9 cellular contexts compared by ENCODE assay signal in genomic region chrX:70432936-70433847, GRCh38. TPM values are rescaled to one million over a fixed set of nuclear protein-coding genes. Genes with fewer than 3 reads are reported as not detected.
DNase-seq lines count a peak whose midpoint lies in the region; ATAC-seq, FAIRE-seq and TF ChIP-seq lines count a peak whose summit lies in the region.
"Had no signal": no experiment of that assay in that cellular context is flagged by ENCODE, and none has a peak within 500 bp of the region (broad histone marks: within the 10 kb centered on the region; RNA-seq: fewer than 3 reads in every experiment).

No MANE protein-coding gene starts in this region.

- no peaks in the 10 kb centered on the region for H4K20me1 ChIP-seq in OCI-LY3 (ENCODE audit: insufficient read depth, low read length)

- H3K27me3 Mint-ChIP-seq in endodermal cell (ENCODE audit: insufficient read depth): peaks cover 9% of the 10 kb centered on the region

- H3K4me3 ChIP-seq in GM12865 (ENCODE audit: low read depth, low read length) (peak overlapping the region; percentile 62), OCI-LY3 (ENCODE audit: low read length) (peak overlapping the region; percentile 99), endodermal cell (ENCODE audit: low read length) (peak overlapping the region; percentile 87), prostate gland (peak overlapping the region; percentile 42 to 44)

- peaks cover 5% of the 10 kb centered on the region for H3K4me1 Mint-ChIP-seq in endodermal cell

- ATAC-seq in GM21526 (IDR thresholded peaks at IDR 0.05; ENCODE audit: low FRiP score, unreplicated experiment): no peak

- DNase-seq in GM12865 (ENCODE audit: low read depth) (no peak), endodermal cell (no peak), prostate gland (ENCODE audit: low spot score) (no peak), SK-N-DZ (ENCODE audit: low spot score) (no peak), DMS53 treated with DMSO at 0.1 percent for 48 hours (lab: John Stamatoyannopoulos, UW; ENCODE audit: unreplicated experiment) (no peak), RCC 7860 (ENCODE audit: low spot score) (no peak)

- no peak for TF ChIP-seq POLR2A in prostate gland (IDR thresholded peaks at IDR 0.05)

- H3K4me1 ChIP-seq in OCI-LY3 (ENCODE audit: low read length) (peaks cover 22% of the 10 kb centered on the region), endodermal cell (ENCODE audit: control insufficient read depth, insufficient read depth, low read length) (no peaks in the 10 kb centered on the region), prostate gland (replicated peaks) (no peaks in the 10 kb centered on the region)

- H3K27ac ChIP-seq in OCI-LY3 (ENCODE audit: low read length) (no peak overlapping the region), endodermal cell (ENCODE audit: low read depth, low read length) (no peak overlapping the region), prostate gland (no peak overlapping the region)

- H2AFZ ChIP-seq in OCI-LY3 (ENCODE audit: low read depth, low read length): peak overlapping the region; percentile 97

- H3K36me3 ChIP-seq in OCI-LY3 (replicated peaks; ENCODE audit: low read depth, low read length) (no peaks in the 10 kb centered on the region), endodermal cell (ENCODE audit: control insufficient read depth, insufficient read depth, low read length) (no peaks in the 10 kb centered on the region), prostate gland (no peaks in the 10 kb centered on the region)

- H3K36me3 Mint-ChIP-seq in endodermal cell (ENCODE audit: low read depth): no peaks in the 10 kb centered on the region

- no peaks in the 10 kb centered on the region for H3K79me2 ChIP-seq in OCI-LY3 (ENCODE audit: low read length)

- H3K9me3 ChIP-seq in OCI-LY3 (ENCODE audit: insufficient read depth, low read length) (no peaks in the 10 kb centered on the region), endodermal cell (ENCODE audit: control insufficient read depth, low read length) (no peaks in the 10 kb centered on the region), prostate gland (no peaks in the 10 kb centered on the region)

- no peaks in the 10 kb centered on the region for H3K27me3 ChIP-seq in OCI-LY3 (ENCODE audit: low read depth, low read length)
- no peaks in the 10 kb centered on the region for H3K27me3 ChIP-seq in endodermal cell (ENCODE audit: control insufficient read depth, insufficient read depth, low read length, poor library complexity, severe bottlenecking)
- H3K27me3 ChIP-seq in prostate gland (replicated peaks; ENCODE audit: insufficient read depth): no peaks in the 10 kb centered on the region

- H3K4me3 Mint-ChIP-seq in endodermal cell: peak overlapping the region; percentile 81

- peaks cover 72% of the 10 kb centered on the region for H3K9me3 Mint-ChIP-seq in endodermal cell

- no peak for FAIRE-seq in RCC 7860 (lab: Jason Lieb, UNC)

- intact Hi-C loops in prostate gland (cut with DNase I): loop anchor here (5.0 to 10.0 kb wide), 2 partner anchors 238 to 301 kb away; partner anchors contain the start of gene IGBP1

- H3K9ac ChIP-seq in OCI-LY3 (ENCODE audit: low read length) (peak overlapping the region; percentile 91), endodermal cell (ENCODE audit: extremely low read depth, low read length, poor library complexity, severe bottlenecking) (no peak overlapping the region)

- H3K27ac Mint-ChIP-seq in endodermal cell: no peak overlapping the region

- no peak for TF ChIP-seq CTCF in GM12865 (IDR thresholded peaks at IDR 0.05; ENCODE audit: insufficient read depth, low read depth, low read length, missing control alignments)
- no peak for TF ChIP-seq CTCF in OCI-LY3 (IDR thresholded peaks at IDR 0.05; ENCODE audit: low read depth, low read length)
- TF ChIP-seq CTCF in endodermal cell (conservative IDR thresholded peaks at IDR 0.05): no peak
- TF ChIP-seq CTCF in prostate gland (IDR thresholded peaks at IDR 0.05): no peak

- H3K4me2 ChIP-seq in OCI-LY3 (ENCODE audit: low read length): peak overlapping the region; percentile 91

- WGBS in endodermal cell (ENCODE audit: insufficient coverage in 1 of 2, insufficient read length in 1 of 2), 2 experiments: 73 to 91% methylated on average over 6 to 15 of the region's 15 CpGs
- WGBS in prostate gland: 34% methylated on average over 15 of the region's 15 CpGs

RNA-seq across cellular contexts. Expression of gene GDPD2, which starts 10.1 kb away (rescaled TPM):
- total RNA-seq in endodermal cell (1 to 10 TPM in 1 of 2 donors, under 1 TPM in 1; 0.55 to 1.5 TPM), prostate gland (not detected)
- polyA plus RNA-seq in endodermal cell (2013, experiment 1 of 2): 14.0 TPM
- polyA plus RNA-seq in endodermal cell (2013, experiment 2 of 2): 10.5 TPM
- polyA plus RNA-seq in SK-N-DZ (2014; cell fraction: cytosol; rRNA removed): not detected in 2 replicates
- 0.18 TPM in 1 of 2 replicates, not detected in the other for polyA plus RNA-seq in SK-N-DZ (2014; cell fraction: nucleus; rRNA removed)
- total RNA-seq: dermis microvascular lymphatic vessel endothelial cell had no signal

RNA-seq across cellular contexts. Expression of gene DLG3, which starts 11.4 kb away (rescaled TPM):
- total RNA-seq in endodermal cell: 10 to 100 TPM; 53.9 to 59.4 TPM
- 33.7 TPM for polyA plus RNA-seq in endodermal cell (2013, experiment 1 of 2)
- polyA plus RNA-seq in endodermal cell (2013, experiment 2 of 2): 31.8 TPM
- 10 to 100 TPM; 11.9 to 29.1 TPM for total RNA-seq in prostate gland
- polyA plus RNA-seq in SK-N-DZ (2014; cell fraction: cytosol; rRNA removed): 53.8 and 63.1 TPM in 2 replicates
- polyA plus RNA-seq in SK-N-DZ (2014; cell fraction: nucleus; rRNA removed): 49.4 and 62.7 TPM in 2 replicates

Comparison
In these comparisons a context has a peak if more than half of its experiments do, and no peak if none do; other contexts are left out.
1. H3K4me3 ChIP-seq: peak in every context shown above with its lines; median percentile 99 in OCI-LY3; 87 in endodermal cell; 62 in GM12865; 43 in prostate gland.